In the genomic region with DNA sequence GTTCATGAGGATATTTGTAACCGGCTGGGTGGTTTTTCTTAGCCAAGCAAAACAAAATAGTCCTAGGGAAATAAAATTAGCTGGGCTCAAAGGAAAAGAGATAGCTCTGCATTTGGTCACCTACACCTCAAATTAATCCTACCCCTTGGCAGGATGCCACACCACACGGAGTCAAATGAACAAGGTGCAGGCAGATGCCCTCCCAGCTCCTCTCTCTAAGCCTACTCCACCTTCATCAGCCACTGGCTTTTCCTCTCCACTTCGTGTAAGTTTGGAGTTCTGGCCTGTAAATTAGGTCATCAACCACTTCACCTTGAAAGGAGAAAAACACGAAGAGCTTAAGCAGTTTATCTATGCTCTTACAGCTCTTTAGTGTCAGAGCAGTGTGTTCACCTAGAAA, we compare ENCODE assay signal across 1 cellular context.
TF ChIP-seq lines count a peak whose summit lies in the region.

No MANE protein-coding gene starts in this region.

TF ChIP-seq in HepG2, 621 proteins besides CTCF, POLR2A, EP300 and RAD21:
- TF ChIP-seq MIER2 (CRISPR knock-in tag; IDR thresholded peaks at IDR 0.05), result no peak
- no peak for TF ChIP-seq IRX3 (CRISPR knock-in tag; IDR thresholded peaks at IDR 0.05; ENCODE audit: borderline replicate concordance, low read depth)
- TF ChIP-seq ZNF260 (CRISPR knock-in tag; IDR thresholded peaks at IDR 0.05; ENCODE audit: borderline replicate concordance, low read depth), result no peak
- TF ChIP-seq ZNF513 (CRISPR knock-in tag; conservative IDR thresholded peaks at IDR 0.05), result no peak
- no peak for TF ChIP-seq ZNF441 (CRISPR knock-in tag; IDR thresholded peaks at IDR 0.05; ENCODE audit: borderline replicate concordance)
- no peak for TF ChIP-seq RFX5 (IDR thresholded peaks at IDR 0.05; ENCODE audit: low read depth, low read length)
- no peak for TF ChIP-seq JUN (CRISPR knock-in tag; IDR thresholded peaks at IDR 0.05)
- no peak for TF ChIP-seq FOXA3 (CRISPR knock-in tag; IDR thresholded peaks at IDR 0.05)
- no peak for TF ChIP-seq ZNF414 (CRISPR knock-in tag; IDR thresholded peaks at IDR 0.05)
- TF ChIP-seq, protein P1, sequence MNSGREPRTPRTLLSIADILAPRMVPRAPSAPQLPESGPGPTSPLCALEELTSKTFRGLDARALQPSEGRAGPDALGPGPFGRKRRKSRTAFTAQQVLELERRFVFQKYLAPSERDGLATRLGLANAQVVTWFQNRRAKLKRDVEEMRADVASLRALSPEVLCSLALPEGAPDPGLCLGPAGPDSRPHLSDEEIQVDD (CRISPR knock-in tag; IDR thresholded peaks at IDR 0.05; ENCODE audit: borderline replicate concordance), result no peak
- TF ChIP-seq KDM6A (CRISPR knock-in tag; IDR thresholded peaks at IDR 0.05; ENCODE audit: low read depth), result no peak
- TF ChIP-seq ZNF431 (CRISPR knock-in tag; IDR thresholded peaks at IDR 0.05; ENCODE audit: borderline replicate concordance, low read depth), result no peak
